Comparison of ENCODE assay signal across 3 cellular contexts in genomic region chr3:144770813-144771400, GRCh38.
A peak's percentile ranks its signal among the peaks of the same experiment; 100 is the strongest.
TF ChIP-seq lines count a peak whose summit lies in the region.

No MANE protein-coding gene starts in this region.

TF ChIP-seq in IMR-90, 13 proteins besides CTCF, POLR2A, EP300 and RAD21:
- peak; percentile 38 for TF ChIP-seq SMC3 (IDR thresholded peaks at IDR 0.05; ENCODE audit: low read depth, low read length)
- TF ChIP-seq, protein P1, sequence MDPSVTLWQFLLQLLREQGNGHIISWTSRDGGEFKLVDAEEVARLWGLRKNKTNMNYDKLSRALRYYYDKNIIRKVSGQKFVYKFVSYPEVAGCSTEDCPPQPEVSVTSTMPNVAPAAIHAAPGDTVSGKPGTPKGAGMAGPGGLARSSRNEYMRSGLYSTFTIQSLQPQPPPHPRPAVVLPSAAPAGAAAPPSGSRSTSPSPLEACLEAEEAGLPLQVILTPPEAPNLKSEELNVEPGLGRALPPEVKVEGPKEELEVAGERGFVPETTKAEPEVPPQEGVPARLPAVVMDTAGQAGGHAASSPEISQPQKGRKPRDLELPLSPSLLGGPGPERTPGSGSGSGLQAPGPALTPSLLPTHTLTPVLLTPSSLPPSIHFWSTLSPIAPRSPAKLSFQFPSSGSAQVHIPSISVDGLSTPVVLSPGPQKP (IDR thresholded peaks at IDR 0.05; ENCODE audit: borderline replicate concordance, low read depth, low read length): no peak

TF ChIP-seq in GM12878, 131 proteins besides CTCF, POLR2A, EP300 and RAD21 (continued from another document):
- TF ChIP-seq SMC3 (IDR thresholded peaks at IDR 0.05; ENCODE audit: borderline replicate concordance, low read length): peak; percentile 37; the same call in 1 of the 2 replicates
TF ChIP-seq in GM12878: peak in this region for 1.

TF ChIP-seq in HepG2, 621 proteins besides CTCF, POLR2A, EP300 and RAD21:
- TF ChIP-seq STAG1 (CRISPR knock-in tag; IDR thresholded peaks at IDR 0.05): peak; percentile 53
- no peak for TF ChIP-seq SNRNP70 (IDR thresholded peaks at IDR 0.05; ENCODE audit: low read depth, low read length)
- TF ChIP-seq, protein P2, sequence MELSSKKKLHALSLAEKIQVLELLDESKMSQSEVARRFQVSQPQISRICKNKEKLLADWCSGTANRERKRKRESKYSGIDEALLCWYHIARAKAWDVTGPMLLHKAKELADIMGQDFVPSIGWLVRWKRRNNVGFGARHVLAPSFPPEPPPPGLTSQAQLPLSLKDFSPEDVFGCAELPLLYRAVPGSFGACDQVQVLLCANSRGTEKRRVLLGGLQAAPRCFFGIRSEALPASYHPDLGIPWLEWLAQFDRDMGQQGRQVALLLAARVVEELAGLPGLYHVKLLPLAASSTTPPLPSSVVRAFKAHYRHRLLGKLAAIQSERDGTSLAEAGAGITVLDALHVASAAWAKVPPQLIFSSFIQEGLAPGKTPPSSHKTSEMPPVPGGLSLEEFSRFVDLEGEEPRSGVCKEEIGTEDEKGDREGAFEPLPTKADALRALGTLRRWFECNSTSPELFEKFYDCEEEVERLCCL (CRISPR knock-in tag; IDR thresholded peaks at IDR 0.05; ENCODE audit: borderline replicate concordance): no peak
- TF ChIP-seq SMC3 (IDR thresholded peaks at IDR 0.05; ENCODE audit: low read length): peak; percentile 39; the same call in 1 of the 2 replicates
- TF ChIP-seq TEAD3 (CRISPR knock-in tag; optimal IDR thresholded peaks at IDR 0.05; ENCODE audit: borderline replicate concordance): no peak
TF ChIP-seq in HepG2: peak in this region for 2.
